ENCODE assay signal across 13 cellular contexts in the genomic region with DNA sequence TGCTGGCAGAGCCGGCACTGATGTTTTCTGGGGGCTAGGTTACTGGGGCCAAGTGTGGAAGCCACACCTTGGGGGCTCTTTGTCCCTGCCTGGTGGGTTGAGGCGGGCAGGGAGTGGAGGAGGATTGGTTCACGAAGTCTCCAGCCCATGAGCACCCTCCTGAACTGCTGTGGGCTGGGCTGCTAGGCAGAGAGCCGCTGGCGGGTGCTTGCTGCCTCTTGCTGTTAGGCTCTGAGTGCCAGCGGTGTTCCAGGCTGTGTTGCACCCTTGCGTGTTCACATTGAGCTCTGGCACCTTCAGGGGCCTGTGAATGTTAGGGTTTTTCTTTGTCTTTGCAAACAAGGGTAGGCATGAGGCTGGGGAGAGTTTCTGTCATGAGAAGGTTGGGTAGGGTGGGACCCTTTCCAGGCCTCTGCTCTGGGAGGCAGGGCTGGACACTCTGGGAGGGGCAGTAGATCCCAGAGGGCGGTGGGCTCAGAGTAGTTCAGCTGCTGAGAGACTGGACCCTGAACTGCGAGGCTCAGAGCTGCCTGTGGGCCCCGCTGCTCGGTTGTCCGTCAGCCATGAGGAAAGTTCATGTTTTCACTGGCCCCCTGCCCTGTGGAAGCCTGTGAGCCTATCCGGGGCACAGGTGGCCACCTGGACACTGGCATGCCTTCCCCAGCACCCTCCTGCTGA. TPM values are rescaled to one million over a fixed set of nuclear protein-coding genes. Genes with fewer than 3 reads are reported as not detected.
DNase-seq lines count a peak whose midpoint lies in the region; ATAC-seq and TF ChIP-seq lines count a peak whose summit lies in the region.
"Had no signal": no experiment of that assay in that cellular context is flagged by ENCODE, and none has a peak within 500 bp of the region (broad histone marks: within the 10 kb centered on the region; RNA-seq: fewer than 3 reads in every experiment).

No MANE protein-coding gene starts in this region.

- H3K4me3 ChIP-seq in hepatocyte: no peak overlapping the region

- no peak overlapping the region for H2AFZ ChIP-seq in hepatocyte

- H3K27ac ChIP-seq in hepatocyte: no peak overlapping the region
- H3K27ac ChIP-seq: WERI-Rb-1 had no signal

- TF ChIP-seq CTCF in type B pancreatic cell (conservative IDR thresholded peaks at IDR 0.05) (no peak), hepatocyte (IDR thresholded peaks at IDR 0.05; ENCODE audit: poor library complexity) (no peak)

- H3K36me3 ChIP-seq in hepatocyte (replicated peaks; ENCODE audit: insufficient read depth, low read depth): no peaks in the 10 kb centered on the region

- ATAC-seq in activated T-cell treated with anti-CD3 and anti-CD28 coated beads, Interleukin-2, amount 50 U/mL, for 72 hours (replicated peaks in 1 of 2): no peak

- no peaks in the 10 kb centered on the region for H3K27me3 ChIP-seq in hepatocyte

- H3K27me3 Mint-ChIP-seq in activated T-cell treated with anti-CD3 and anti-CD28 coated beads, Interleukin-2, amount 50 U/mL, for 72 hours (ENCODE audit: low read depth): no peaks in the 10 kb centered on the region
- no peaks in the 10 kb centered on the region for H3K27me3 Mint-ChIP-seq in type B pancreatic cell

- no peaks in the 10 kb centered on the region for H3K4me1 Mint-ChIP-seq in activated T-cell treated with anti-CD3 and anti-CD28 coated beads, Interleukin-2, amount 50 U/mL, for 72 hours (ENCODE audit: low read depth)
- no peaks in the 10 kb centered on the region for H3K4me1 Mint-ChIP-seq in type B pancreatic cell (ENCODE audit: unreplicated experiment)

- H3K4me1 ChIP-seq in hepatocyte (ENCODE audit: insufficient read depth): no peaks in the 10 kb centered on the region

- H3K9me3 Mint-ChIP-seq in activated T-cell treated with anti-CD3 and anti-CD28 coated beads, Interleukin-2, amount 50 U/mL, for 72 hours: no peaks in the 10 kb centered on the region
- no peaks in the 10 kb centered on the region for H3K9me3 Mint-ChIP-seq in type B pancreatic cell
- H3K9me3 Mint-ChIP-seq: activated T-helper 1 cell treated with anti-CD3 and anti-CD28 coated beads, Interleukin-12 subunit alpha, Interleukin-12 subunit beta, Interleukin-2, Interleukin-4 antibody, amounts not matched to agents 30 ng/mL and 10 ng/mL and 1 ng/mL, durations not matched to agents 14 hours and 24 hours and 36 hours had no signal

- no peak overlapping the region for H3K4me2 ChIP-seq in hepatocyte

- no peaks in the 10 kb centered on the region for H3K36me3 Mint-ChIP-seq in activated T-cell treated with anti-CD3 and anti-CD28 coated beads, Interleukin-2, amount 50 U/mL, for 72 hours (ENCODE audit: insufficient read depth in 2 of 2)
- H3K36me3 Mint-ChIP-seq in type B pancreatic cell: no peaks in the 10 kb centered on the region

- no peak overlapping the region for H3K27ac Mint-ChIP-seq in activated T-cell treated with anti-CD3 and anti-CD28 coated beads, Interleukin-2, amount 50 U/mL, for 72 hours
- H3K27ac Mint-ChIP-seq in type B pancreatic cell: peak overlapping the region; percentile 73
- H3K27ac Mint-ChIP-seq: activated T-helper 1 cell treated with anti-CD3 and anti-CD28 coated beads, Interleukin-12 subunit alpha, Interleukin-12 subunit beta, Interleukin-2, Interleukin-4 antibody, amounts not matched to agents 30 ng/mL and 10 ng/mL and 1 ng/mL, durations not matched to agents 14 hours and 24 hours and 36 hours had no signal

- no peaks in the 10 kb centered on the region for H3K9me2 ChIP-seq in hepatocyte (replicated peaks; ENCODE audit: insufficient read depth)

- peaks cover 33% of the 10 kb centered on the region for H3K79me2 ChIP-seq in hepatocyte

- peaks cover 35% of the 10 kb centered on the region for H4K20me1 ChIP-seq in hepatocyte (ENCODE audit: insufficient read depth, poor library complexity, severe bottlenecking)

- DNase-seq in activated T-cell treated with anti-CD3 and anti-CD28 coated beads, Interleukin-2, amount 50 U/mL, for 48 hours: peak; percentile 2 to 11
- no peak for DNase-seq in activated T-cell treated with anti-CD3 and anti-CD28 coated beads, Interleukin-2, amount 50 U/mL, for 72 hours
- peak; percentile 0 for DNase-seq in fibroblast of gingiva (ENCODE audit: low read depth)
- peak; percentile 6 for DNase-seq in mucosa of gallbladder (ENCODE audit: low spot score)
- peak; percentile 63 for DNase-seq in type B pancreatic cell (ENCODE audit: extremely low spot score, unreplicated experiment)
- no peak for DNase-seq in stimulated activated CD4-positive, alpha-beta T cell treated with anti-CD3 and anti-CD28 coated beads, Interleukin-15, amount 100 ng/mL, for 24 hours
- DNase-seq in NCI-H1092 (lab: John Stamatoyannopoulos, UW): no peak
- DNase-seq in hepatocyte (ENCODE audit: low spot score): no peak
- DNase-seq: anterior cingulate cortex, NCI-H226, WERI-Rb-1 had no signal

- 95% methylated on average over 13 of the region's 13 CpGs for WGBS in hepatocyte (ENCODE audit: low lambda C conversion rate, missing lambda C conversion rate)

- H3K4me3 Mint-ChIP-seq in activated T-cell treated with anti-CD3 and anti-CD28 coated beads, Interleukin-2, amount 50 U/mL, for 72 hours: no peak overlapping the region
- no peak overlapping the region for H3K4me3 Mint-ChIP-seq in type B pancreatic cell
- H3K4me3 Mint-ChIP-seq: activated T-helper 1 cell treated with anti-CD3 and anti-CD28 coated beads, Interleukin-12 subunit alpha, Interleukin-12 subunit beta, Interleukin-2, Interleukin-4 antibody, amounts not matched to agents 30 ng/mL and 10 ng/mL and 1 ng/mL, durations not matched to agents 14 hours and 24 hours and 36 hours had no signal

- H3K9me3 ChIP-seq in hepatocyte (ENCODE audit: low read depth): no peaks in the 10 kb centered on the region

RNA-seq across cellular contexts. Expression of gene TMEM191C, which starts 24.0 kb away (rescaled TPM):
- total RNA-seq in activated T-cell treated with anti-CD3 and anti-CD28 coated beads, Interleukin-2, amount 50 U/mL, for 72 hours: 1 to 10 TPM; 1.5 to 3.0 TPM
- total RNA-seq in mucosa of gallbladder (2.8 TPM), type B pancreatic cell (ENCODE audit: low replicate concordance) (6.8 and 20.2 TPM in 2 replicates), hepatocyte (5.9 and 13.4 TPM in 2 replicates)
- polyA plus RNA-seq in hepatocyte: 3.9 and 15.5 TPM in 2 replicates

RNA-seq across cellular contexts. Expression of gene HIC2, which starts 26.0 kb away (rescaled TPM):
- total RNA-seq in activated T-cell treated with anti-CD3 and anti-CD28 coated beads, Interleukin-2, amount 50 U/mL, for 72 hours: 1 to 10 TPM; 4.3 to 5.1 TPM
- total RNA-seq in mucosa of gallbladder (4.5 TPM), type B pancreatic cell (ENCODE audit: low replicate concordance) (36.1 and 65.5 TPM in 2 replicates), hepatocyte (16.9 and 21.2 TPM in 2 replicates)
- 9.4 and 11.4 TPM in 2 replicates for polyA plus RNA-seq in hepatocyte

RNA-seq across cellular contexts. Expression of gene RIMBP3B, which starts 59.6 kb away (rescaled TPM):
- under 1 TPM in 1 of 2 donors, not detected in 1; 0.12 TPM for total RNA-seq in activated T-cell treated with anti-CD3 and anti-CD28 coated beads, Interleukin-2, amount 50 U/mL, for 72 hours
- total RNA-seq in mucosa of gallbladder: 1.0 TPM
- total RNA-seq in type B pancreatic cell (ENCODE audit: low replicate concordance): 0.29 TPM in 1 of 2 replicates, not detected in the other
- total RNA-seq in hepatocyte: 0.17 TPM in 1 of 2 replicates, not detected in the other
- polyA plus RNA-seq in hepatocyte: 0.02 TPM in 1 of 2 replicates, not detected in the other
- total RNA-seq: mononuclear cell had no signal

Comparison
In these comparisons a context has a peak if more than half of its experiments do, and no peak if none do; other contexts are left out.
1. DNase-seq: peak in activated T-cell treated with anti-CD3 and anti-CD28 coated beads, Interleukin-2, amount 50 U/mL, for 48 hours (2 of 2), fibroblast of gingiva (single experiment), mucosa of gallbladder (single experiment) and type B pancreatic cell (single experiment); none in activated T-cell treated with anti-CD3 and anti-CD28 coated beads, Interleukin-2, amount 50 U/mL, for 72 hours (0 of 2), stimulated activated CD4-positive, alpha-beta T cell treated with anti-CD3 and anti-CD28 coated beads, Interleukin-15, amount 100 ng/mL, for 24 hours (single experiment), NCI-H1092 (single experiment) and hepatocyte (single experiment).